Comparison of ENCODE assay signal across 27 cellular contexts in genomic region chr4:150047546-150047945, GRCh38. TPM values are rescaled to one million over a fixed set of nuclear protein-coding genes. Genes with fewer than 3 reads are reported as not detected.
DNase-seq lines count a peak whose midpoint lies in the region; ATAC-seq, FAIRE-seq and TF ChIP-seq lines count a peak whose summit lies in the region.
"Had no signal": no experiment of that assay in that cellular context is flagged by ENCODE, and none has a peak within 500 bp of the region (broad histone marks: within the 10 kb centered on the region; RNA-seq: fewer than 3 reads in every experiment).

No MANE protein-coding gene starts in this region.

- peaks cover 7% of the 10 kb centered on the region; the same call in 2 of the 3 replicates for H3K4me1 Mint-ChIP-seq in GM23338
- no peaks in the 10 kb centered on the region for H3K4me1 Mint-ChIP-seq in activated CD4-positive, alpha-beta T cell treated with anti-CD3 and anti-CD28 coated beads for 36 hours
- H3K4me1 Mint-ChIP-seq: B cell; CD14-positive monocyte; CD4-positive, alpha-beta memory T cell; CD4-positive, CD25-positive, alpha-beta regulatory T cell; CD8-positive, alpha-beta memory T cell had no signal

- FAIRE-seq in H1 (lab: Jason Lieb, UNC) = no peak
- FAIRE-seq: GM12878, GM18507 had no signal

- no peak overlapping the region for H3K4ac ChIP-seq in H1 (replicated peaks; ENCODE audit: insufficient read length, low read depth, low read length)

- H3K27ac ChIP-seq in GM23338 (ENCODE audit: low read depth) (no peak overlapping the region), SK-N-SH (ENCODE audit: low read depth in 2 of 2, low read length in 1 of 2) (peak overlapping the region in 1 of 2 experiments; percentile 28; a peak in 1 of 4 replicates), H1 (ENCODE audit: low read depth, low read length) (no peak overlapping the region)
- H3K27ac ChIP-seq: BLaER1 had no signal

- no peaks in the 10 kb centered on the region for H3K9me3 ChIP-seq in SK-N-SH
- no peaks in the 10 kb centered on the region for H3K9me3 ChIP-seq in H1 (ENCODE audit: insufficient read depth in 2 of 2, low read depth in 1 of 2, low read length in 1 of 2)
- H3K9me3 ChIP-seq in BE2C = no peaks in the 10 kb centered on the region
- H3K9me3 ChIP-seq: BLaER1 had no signal

- intact Hi-C loops in activated CD4-positive, alpha-beta T cell treated with anti-CD3 and anti-CD28 coated beads for 36 hours (cut with DNase I, micrococcal nuclease) = no loop called here

- no peak overlapping the region for H2AK5ac ChIP-seq in H1 (ENCODE audit: low read depth, low read length)

- no peaks in the 10 kb centered on the region for H3K36me3 Mint-ChIP-seq in GM23338 (ENCODE audit: low read depth)
- no peaks in the 10 kb centered on the region for H3K36me3 Mint-ChIP-seq in activated CD4-positive, alpha-beta T cell treated with anti-CD3 and anti-CD28 coated beads for 36 hours (ENCODE audit: low read depth)
- H3K36me3 Mint-ChIP-seq: CD14-positive monocyte; CD4-positive, alpha-beta memory T cell; CD4-positive, CD25-positive, alpha-beta regulatory T cell; CD8-positive, alpha-beta memory T cell had no signal

- no peak overlapping the region for H3K4me3 Mint-ChIP-seq in GM23338
- no peak overlapping the region for H3K4me3 Mint-ChIP-seq in activated CD4-positive, alpha-beta T cell treated with anti-CD3 and anti-CD28 coated beads for 36 hours
- H3K4me3 Mint-ChIP-seq: B cell; CD14-positive monocyte; CD4-positive, alpha-beta memory T cell; CD4-positive, CD25-positive, alpha-beta regulatory T cell; CD8-positive, alpha-beta memory T cell had no signal

- H4K20me1 ChIP-seq in GM23338 (replicated peaks; ENCODE audit: insufficient read depth) = no peaks in the 10 kb centered on the region
- no peaks in the 10 kb centered on the region for H4K20me1 ChIP-seq in SK-N-SH (ENCODE audit: insufficient read depth)
- no peaks in the 10 kb centered on the region for H4K20me1 ChIP-seq in H1 (replicated peaks in 1 of 2; ENCODE audit: control insufficient read depth in 1 of 2, insufficient read depth in 2 of 2, low read length in 2 of 2)
- H4K20me1 ChIP-seq: BLaER1 had no signal

- CTCF ChIA-PET in SK-N-SH (lab: Yijun Ruan, JAX) (interaction anchor here (0.7 to 1.9 kb wide), 2 partner anchors 11 to 22 kb away, joined by 3 to 7 read pairs; no protein-coding TSS in a partner anchor), H1 (lab: Charles Lee; ENCODE audit: partially characterized antibody) (interaction anchor here (1.7 kb wide), 1 partner anchor 196 kb away, joined by 4 read pairs; no protein-coding TSS in a partner anchor)
- CTCF ChIA-PET in activated CD4-positive, alpha-beta T cell treated with anti-CD3 and anti-CD28 coated beads for 36 hours (lab: Charles Lee) = no interaction called here

- H3F3A ChIP-seq in GM23338 (replicated peaks; ENCODE audit: low read depth) = no peaks in the 10 kb centered on the region
- no peaks in the 10 kb centered on the region for H3F3A ChIP-seq in SK-N-SH (replicated peaks; ENCODE audit: insufficient read depth)

- H3K27me3 ChIP-seq in GM23338 (ENCODE audit: insufficient read depth) (no peaks in the 10 kb centered on the region), SK-N-SH (ENCODE audit: insufficient read depth) (no peaks in the 10 kb centered on the region), H1 (replicated peaks in 1 of 4; ENCODE audit: control insufficient read depth in 3 of 4, extremely low read depth in 1 of 4, insufficient read depth in 3 of 4, low read length in 3 of 4) (no peaks in the 10 kb centered on the region), BE2C (no peaks in the 10 kb centered on the region)
- H3K27me3 ChIP-seq: BLaER1 had no signal

- H3K9ac ChIP-seq in SK-N-SH (no peak overlapping the region), H1 (replicated peaks in 1 of 4; ENCODE audit: extremely low read depth in 1 of 4, low read depth in 3 of 4, low read length in 3 of 4) (no peak overlapping the region)
- H3K9ac ChIP-seq: BLaER1 had no signal

- H3K79me1 ChIP-seq in H1 (ENCODE audit: low read depth, low read length) = no peaks in the 10 kb centered on the region

- H3K4me1 ChIP-seq in GM23338 (ENCODE audit: insufficient read depth) (no peaks in the 10 kb centered on the region), SK-N-SH (ENCODE audit: control insufficient read depth in 1 of 2, insufficient read depth in 2 of 2, low read depth in 1 of 2, low read length in 1 of 2) (peaks cover 0 to 14% of the 10 kb centered on the region in 2 experiments; a peak in 2 of 4 replicates), H1 (replicated peaks in 1 of 4; ENCODE audit: control insufficient read depth in 3 of 4, insufficient read depth in 4 of 4, low read length in 3 of 4) (no peaks in the 10 kb centered on the region), BE2C (peaks cover 22% of the 10 kb centered on the region)
- H3K4me1 ChIP-seq: BLaER1 had no signal

- H3K9me2 ChIP-seq in GM23338 (ENCODE audit: insufficient read depth) = no peaks in the 10 kb centered on the region
- H3K9me2 ChIP-seq in SK-N-SH = no peaks in the 10 kb centered on the region

- TF ChIP-seq POLR2A in H1 (IDR thresholded peaks at IDR 0.05; ENCODE audit: control extremely low read depth in 1 of 2, low read depth in 2 of 2, low read length in 2 of 2) (no peak), GM18505 (IDR thresholded peaks at IDR 0.05; ENCODE audit: borderline replicate concordance, extremely low read depth, insufficient read depth, insufficient read length) (no peak)

- no peak overlapping the region for H2BK120ac ChIP-seq in H1 (replicated peaks; ENCODE audit: low read depth, low read length)

- H3K27ac Mint-ChIP-seq in GM23338 = no peak overlapping the region; the same call in 1 of the 2 replicates
- no peak overlapping the region for H3K27ac Mint-ChIP-seq in activated CD4-positive, alpha-beta T cell treated with anti-CD3 and anti-CD28 coated beads for 36 hours
- H3K27ac Mint-ChIP-seq: B cell; CD14-positive monocyte; CD4-positive, alpha-beta memory T cell; CD4-positive, CD25-positive, alpha-beta regulatory T cell; CD8-positive, alpha-beta memory T cell had no signal

- ATAC-seq in GM23338 (no peak), GM18505 (IDR thresholded peaks at IDR 0.05; ENCODE audit: unreplicated experiment) (no peak)
- ATAC-seq in activated CD4-positive, alpha-beta T cell treated with anti-CD3 and anti-CD28 coated beads for 36 hours = no peak
- ATAC-seq: GM12878 had no signal

- H3K14ac ChIP-seq in H1 (ENCODE audit: insufficient read length) = no peak overlapping the region

- no peak overlapping the region for H2BK15ac ChIP-seq in H1 (ENCODE audit: low read length)

- H4K5ac ChIP-seq in H1 (ENCODE audit: insufficient read length, low read depth, low read length) = no peak overlapping the region

- DNase-seq in GM23338 (ENCODE audit: low spot score) = no peak
- no peak for DNase-seq in SK-N-SH
- no peak for DNase-seq in H1 (ENCODE audit: low read depth in 1 of 2, low spot score in 2 of 2)
- no peak for DNase-seq in SKM-1 (lab: John Stamatoyannopoulos, UW; ENCODE audit: unreplicated experiment)
- no peak for DNase-seq in activated CD4-positive, alpha-beta T cell treated with anti-CD3 and anti-CD28 coated beads for 36 hours
- DNase-seq in BE2C = no peak
- DNase-seq: 8988T; ACHN; AML-193; C1 segment of cervical spinal cord; CD4-positive, alpha-beta memory T cell; CD4-positive, CD25-positive, alpha-beta regulatory T cell; CD8-positive, alpha-beta memory T cell; COR-L47; DMS 273 treated with DMSO at 0.1 percent for 48 hours; DMS153; DMS53; DMS79; DND-41; EL; GDM1 had no signal

- no peak overlapping the region for H4K91ac ChIP-seq in H1 (replicated peaks; ENCODE audit: insufficient read length, low read length)

- no peak overlapping the region for H2BK12ac ChIP-seq in H1 (ENCODE audit: low read depth, low read length)

- POLR2A ChIA-PET in SK-N-SH (lab: Yijun Ruan, JAX) = no interaction called here
- POLR2A ChIA-PET in H1 (lab: Charles Lee; ENCODE audit: partially characterized antibody) = interaction anchor here (0.7 kb wide), 1 partner anchor 415 kb away, joined by 3 read pairs; no protein-coding TSS in a partner anchor
- POLR2A ChIA-PET in activated CD4-positive, alpha-beta T cell treated with anti-CD3 and anti-CD28 coated beads for 36 hours (lab: Charles Lee) = no interaction called here

- H3K23me2 ChIP-seq in H1 (ENCODE audit: low read depth, low read length) = no peaks in the 10 kb centered on the region

- no peaks in the 10 kb centered on the region for H3K9me3 Mint-ChIP-seq in GM23338
- H3K9me3 Mint-ChIP-seq in activated CD4-positive, alpha-beta T cell treated with anti-CD3 and anti-CD28 coated beads for 36 hours (ENCODE audit: low read depth) = no peaks in the 10 kb centered on the region
- H3K9me3 Mint-ChIP-seq: CD4-positive, alpha-beta memory T cell; CD4-positive, CD25-positive, alpha-beta regulatory T cell; CD8-positive, alpha-beta memory T cell had no signal

- H3K4me2 ChIP-seq in GM23338 (0 out of 2 replicates have a peak overlapping the region, but pooled peaks have one; percentile 41), SK-N-SH (no peak overlapping the region), H1 (ENCODE audit: insufficient read depth in 1 of 2, low read depth in 2 of 2, low read length in 2 of 2) (no peak overlapping the region)
- H3K4me2 ChIP-seq: BLaER1 had no signal

- no peak overlapping the region for H3K56ac ChIP-seq in H1 (replicated peaks; ENCODE audit: insufficient read length, low read depth, low read length)

- H3K27me3 Mint-ChIP-seq in GM23338 (ENCODE audit: insufficient read depth, low read depth, poor library complexity) = no peaks in the 10 kb centered on the region
- H3K27me3 Mint-ChIP-seq in activated CD4-positive, alpha-beta T cell treated with anti-CD3 and anti-CD28 coated beads for 36 hours = peaks cover 2% of the 10 kb centered on the region

- no peak overlapping the region for H3K4me3 ChIP-seq in GM23338
- H3K4me3 ChIP-seq in SK-N-SH (ENCODE audit: low read depth in 2 of 2, low read length in 1 of 2) = no peak overlapping the region
- no peak overlapping the region for H3K4me3 ChIP-seq in H1 (ENCODE audit: extremely low read depth in 1 of 4, insufficient read depth in 2 of 4, low read depth in 3 of 4, low read length in 4 of 4)
- H3K4me3 ChIP-seq in BE2C (ENCODE audit: low read depth, low read length) = no peak overlapping the region
- H3K4me3 ChIP-seq: BLaER1, GM12878 had no signal

- H3K18ac ChIP-seq in H1 (ENCODE audit: extremely low read depth, low read length) = no peak overlapping the region

- H3K23ac ChIP-seq in H1 (ENCODE audit: insufficient read length) = no peak overlapping the region

- no peaks in the 10 kb centered on the region for H3K36me3 ChIP-seq in GM23338 (ENCODE audit: insufficient read depth)
- H3K36me3 ChIP-seq in SK-N-SH (replicated peaks in 1 of 2; ENCODE audit: control insufficient read depth in 1 of 2, insufficient read depth in 2 of 2, low read length in 1 of 2) = no peaks in the 10 kb centered on the region
- H3K36me3 ChIP-seq in H1 (ENCODE audit: control insufficient read depth in 2 of 4, insufficient read depth in 4 of 4, low read length in 3 of 4) = no peaks in the 10 kb centered on the region
- no peaks in the 10 kb centered on the region for H3K36me3 ChIP-seq in BE2C
- H3K36me3 ChIP-seq: BLaER1 had no signal

- H2BK5ac ChIP-seq in H1 (ENCODE audit: low read depth, low read length) = no peak overlapping the region

- H2BK20ac ChIP-seq in H1 (ENCODE audit: low read length) = no peak overlapping the region

- TF ChIP-seq RAD21 in SK-N-SH (IDR thresholded peaks at IDR 0.05; ENCODE audit: low read length) = no peak
- no peak for TF ChIP-seq RAD21 in H1 (IDR thresholded peaks at IDR 0.05 in 1 of 2, conservative IDR thresholded peaks at IDR 0.05 in 1 of 2; ENCODE audit: low read depth in 2 of 2, low read length in 2 of 2)

- peak in 1 of 2 experiments; percentile 32; a peak in 1 of 4 replicates for TF ChIP-seq EP300 in SK-N-SH (IDR thresholded peaks at IDR 0.05; ENCODE audit: borderline replicate concordance in 1 of 2, low read depth in 1 of 2, low read length in 1 of 2)
- no peak for TF ChIP-seq EP300 in H1 (IDR thresholded peaks at IDR 0.05; ENCODE audit: borderline replicate concordance in 1 of 2, low read depth in 2 of 2, low read length in 2 of 2)

- H3K79me2 ChIP-seq in GM23338 (replicated peaks; ENCODE audit: insufficient read depth) = no peaks in the 10 kb centered on the region
- H3K79me2 ChIP-seq in SK-N-SH (ENCODE audit: insufficient read depth) = no peaks in the 10 kb centered on the region
- no peaks in the 10 kb centered on the region for H3K79me2 ChIP-seq in H1 (ENCODE audit: control insufficient read depth in 1 of 2, insufficient read depth in 2 of 2, low read length in 2 of 2)

- TF ChIP-seq CTCF in GM23338 (conservative IDR thresholded peaks at IDR 0.05; ENCODE audit: low read depth in 2 of 2) (no peak), SK-N-SH (IDR thresholded peaks at IDR 0.05) (no peak), H1 (IDR thresholded peaks at IDR 0.05; ENCODE audit: control extremely low read depth in 1 of 3, insufficient read depth in 1 of 3, low read depth in 1 of 3, low read length in 3 of 3) (no peak), BE2C (IDR thresholded peaks at IDR 0.05; ENCODE audit: low read depth, low read length) (no peak)

- no peak overlapping the region for H4K8ac ChIP-seq in H1 (ENCODE audit: extremely low read depth, insufficient read depth, low read length)

- peak overlapping the region; percentile 73; the same call in 1 of the 2 replicates for H2AFZ ChIP-seq in GM23338
- H2AFZ ChIP-seq in SK-N-SH (ENCODE audit: low read depth) = no peak overlapping the region
- 0 out of 2 replicates have a peak overlapping the region, but pooled peaks have one; percentile 61 for H2AFZ ChIP-seq in H1 (ENCODE audit: low read length)

RNA-seq across cellular contexts. Expression of gene DCLK2, which starts 30.7 kb away (rescaled TPM):
- 0.49 and 0.58 TPM in 2 replicates for total RNA-seq in GM23338 (2014; rRNA removed; shearing (Covaris generic))
- polyA plus RNA-seq in GM23338 (2016; fragmentation: Nextera tagmentation; extraction: Ambion mirVana) (0.23 TPM in 1 of 2 replicates, not detected in the other), SK-N-SH (2012; rRNA removed) (10.0 and 10.1 TPM in 2 replicates), H1 (2011; rRNA removed) (0.14 and 0.32 TPM in 2 replicates)
- polyA plus RNA-seq in SK-N-SH (2012; cell fraction: cytosol; rRNA removed) = 11.0 and 11.4 TPM in 2 replicates
- 16.8 and 19.1 TPM in 2 replicates for polyA plus RNA-seq in SK-N-SH (2012; cell fraction: nucleus; rRNA removed)
- total RNA-seq in H1 (2021; fragmentation: NEBNext Ultra II Directional; extraction: Animal tissue kit (Norgen Biotek cat#: 25700)) = 0.27 and 0.37 TPM in 2 replicates
- 0.30 TPM for polyA plus RNA-seq in H1 (2011; cell fraction: cytosol; rRNA removed)
- polyA plus RNA-seq in H1 (2011; cell fraction: nucleus; rRNA removed) = 0.30 TPM
- 0.37 to 0.58 TPM (median 0.46 TPM) in 4 replicates for polyA plus RNA-seq in H1 (2012, experiment 1 of 2)
- 0.39 TPM for polyA plus RNA-seq in H1 (2012, experiment 2 of 2)
- 0.10 TPM for polyA plus RNA-seq in H1 (2013, experiment 1 of 2)
- polyA plus RNA-seq in H1 (2013, experiment 2 of 2) = 0.09 TPM
- 0.76 and 0.95 TPM in 2 replicates for polyA minus RNA-seq in H1 (2011; rRNA and poly(A)+ RNA removed)
- 0.59 TPM for polyA minus RNA-seq in H1 (2011; cell fraction: cytosol; rRNA and poly(A)+ RNA removed)
- 1.6 TPM for polyA minus RNA-seq in H1 (2011; cell fraction: nucleus; rRNA and poly(A)+ RNA removed)
- not detected for total RNA-seq in activated CD4-positive, alpha-beta T cell treated with anti-CD3 and anti-CD28 coated beads for 36 hours
- polyA plus RNA-seq in BE2C (2012; ENCODE audit: insufficient read depth, insufficient read length, low read depth) = 6.8 TPM
- total RNA-seq: CD4-positive, alpha-beta memory T cell; CD8-positive, alpha-beta memory T cell; GM12878 had no signal
- polyA plus RNA-seq: CD14-positive monocyte; CD4-positive, alpha-beta memory T cell; CD4-positive, CD25-positive, alpha-beta regulatory T cell; CD8-positive, alpha-beta memory T cell; GM12878 had no signal
